In genomic region chr7:83976302-83976701, GRCh38 we compare ENCODE assay signal across 9 cellular contexts.
DNase-seq lines count a peak whose midpoint lies in the region; ATAC-seq, FAIRE-seq and TF ChIP-seq lines count a peak whose summit lies in the region.
"Had no signal": no experiment of that assay in that cellular context is flagged by ENCODE, and none has a peak within 500 bp of the region (broad histone marks: within the 10 kb centered on the region; RNA-seq: fewer than 3 reads in every experiment).

No MANE protein-coding gene starts in this region.

- H3K27ac ChIP-seq in K562 (ENCODE audit: extremely low read depth, low read depth, low read length) = no peak overlapping the region
- no peak overlapping the region for H3K27ac ChIP-seq in HepG2 (ENCODE audit: extremely low read length, insufficient read depth, low read length)

- H3K36me3 ChIP-seq in K562 (ENCODE audit: control insufficient read depth, insufficient read depth, low read length) (no peaks in the 10 kb centered on the region), HepG2 (replicated peaks in 1 of 2; ENCODE audit: control insufficient read depth in 1 of 2, insufficient read depth in 2 of 2, low read length in 2 of 2) (no peaks in the 10 kb centered on the region)

- POLR2A ChIA-PET in K562 (lab: Yijun Ruan, JAX) (no interaction called here), HepG2 (lab: Yijun Ruan, JAX) (no interaction called here)

- CTCF ChIA-PET in K562 (lab: Yijun Ruan, JAX; ENCODE audit: low intra/inter-chr PET ratio) = interaction anchor here (0.6 to 6.2 kb wide), 3 partner anchors 40 to 1872 kb away, joined by 3 to 88 read pairs (median 3); no protein-coding TSS in a partner anchor
- CTCF ChIA-PET in HepG2 (lab: Yijun Ruan, JAX; ENCODE audit: low intra/inter-chr PET ratio, low total read pairs) = interaction anchor here (2.2 to 2.4 kb wide), 2 partner anchors 212 to 1046 kb away, joined by 7 to 31 read pairs; no protein-coding TSS in a partner anchor

- H3K79me2 ChIP-seq in K562 (ENCODE audit: control insufficient read depth, insufficient read depth, low read length) = no peaks in the 10 kb centered on the region
- H3K79me2 ChIP-seq in HepG2 (ENCODE audit: insufficient read depth, low read length) = no peaks in the 10 kb centered on the region

- no peak overlapping the region for H2AFZ ChIP-seq in K562 (ENCODE audit: low read depth, low read length)
- no peak overlapping the region for H2AFZ ChIP-seq in HepG2 (ENCODE audit: low read length)

- H3K4me1 ChIP-seq in K562 (replicated peaks in 1 of 2; ENCODE audit: control insufficient read depth in 2 of 2, insufficient read depth in 2 of 2, low read length in 2 of 2) (no peaks in the 10 kb centered on the region), HepG2 (ENCODE audit: insufficient read depth, low read length) (no peaks in the 10 kb centered on the region)

- H3K4me1 Mint-ChIP-seq in stimulated activated effector memory CD8-positive, alpha-beta T cell treated with anti-CD3 and anti-CD28 coated beads, Interleukin-12 subunit alpha, Interleukin-12 subunit beta, amount 100 ng/mL, for 72 hours = no peaks in the 10 kb centered on the region
- H3K4me1 Mint-ChIP-seq: T-cell had no signal

- no peak for TF ChIP-seq EP300 in K562 (IDR thresholded peaks at IDR 0.05; ENCODE audit: low read length)
- no peak for TF ChIP-seq EP300 in HepG2 (IDR thresholded peaks at IDR 0.05; ENCODE audit: low read depth in 2 of 2, low read length in 2 of 2)
- TF ChIP-seq EP300 in HepG2 (CRISPR knock-in tag; IDR thresholded peaks at IDR 0.05; ENCODE audit: borderline replicate concordance) = no peak

- H3K27me3 ChIP-seq in K562 (ENCODE audit: control insufficient read depth in 2 of 2, insufficient read depth in 2 of 2, low read length in 2 of 2) (no peaks in the 10 kb centered on the region), HepG2 (ENCODE audit: control insufficient read depth in 1 of 2, insufficient read depth in 2 of 2, low read length in 2 of 2) (no peaks in the 10 kb centered on the region)

- peak; percentile 65 for DNase-seq in CD1c-positive myeloid dendritic cell (ENCODE audit: extremely low spot score)
- peak; percentile 1 for DNase-seq in NCI-H2029 treated with DMSO at 0.1 percent for 48 hours (lab: John Stamatoyannopoulos, UW)
- peak; percentile 16 to 48 (median 20) for DNase-seq in K562 (ENCODE audit: extremely low read depth in 1 of 4, low spot score in 3 of 4)
- DNase-seq in HepG2 (ENCODE audit: low spot score) = peak; percentile 22
- no peak for DNase-seq in stimulated activated effector memory CD8-positive, alpha-beta T cell treated with anti-CD3 and anti-CD28 coated beads, Interleukin-12 subunit alpha, Interleukin-12 subunit beta, amount 100 ng/mL, for 72 hours (ENCODE audit: low spot score in 2 of 2)
- DNase-seq in stimulated activated CD4-positive, alpha-beta T cell treated with anti-CD3 and anti-CD28 coated beads, Interleukin-1b, Interleukin-23, amount 100 ng/mL, for 48 hours = no peak

- in situ Hi-C loops in K562 (cut with MboI) (loop anchor here (5.0 kb wide), 1 partner anchor 1046 kb away; no protein-coding TSS in a partner anchor), HepG2 (cut with HindIII; ENCODE audit: extremely low pct_ligation_motif_present, low pct_unique_long_range_greater_than_20kb) (loop anchor here (5.0 to 10.0 kb wide), 3 partner anchors 211 to 1046 kb away; no protein-coding TSS in a partner anchor)

- H3K4me3 Mint-ChIP-seq in stimulated activated effector memory CD8-positive, alpha-beta T cell treated with anti-CD3 and anti-CD28 coated beads, Interleukin-12 subunit alpha, Interleukin-12 subunit beta, amount 100 ng/mL, for 72 hours = no peak overlapping the region
- H3K4me3 Mint-ChIP-seq: T-cell had no signal

- H4K20me1 ChIP-seq in K562 (replicated peaks; ENCODE audit: control insufficient read depth, insufficient read depth, low read length) (no peaks in the 10 kb centered on the region), HepG2 (ENCODE audit: insufficient read depth, low read length) (no peaks in the 10 kb centered on the region; the same call in 1 of the 2 replicates)

- H3K27ac Mint-ChIP-seq in stimulated activated effector memory CD8-positive, alpha-beta T cell treated with anti-CD3 and anti-CD28 coated beads, Interleukin-12 subunit alpha, Interleukin-12 subunit beta, amount 100 ng/mL, for 72 hours = no peak overlapping the region
- H3K27ac Mint-ChIP-seq: T-cell had no signal

- no peaks in the 10 kb centered on the region for H3K9me3 Mint-ChIP-seq in stimulated activated effector memory CD8-positive, alpha-beta T cell treated with anti-CD3 and anti-CD28 coated beads, Interleukin-12 subunit alpha, Interleukin-12 subunit beta, amount 100 ng/mL, for 72 hours
- H3K9me3 Mint-ChIP-seq: T-cell had no signal

- BruUV-seq in K562 (replicated peaks; lab: Mats Ljungman, UMichigan) (no TSS peak), HepG2 (replicated peaks; lab: Mats Ljungman, UMichigan) (no TSS peak)

- ATAC-seq in GM18519 (IDR thresholded peaks at IDR 0.05; ENCODE audit: low FRiP score, unreplicated experiment) = peak; percentile 81
- ATAC-seq in HG02885 (IDR thresholded peaks at IDR 0.05; ENCODE audit: poor library complexity, unreplicated experiment) = peak; percentile 92
- ATAC-seq in K562 = peak; percentile 74
- peak; percentile 70; the same call in 2 of the 3 replicates for ATAC-seq in HepG2
- ATAC-seq in stimulated activated effector memory CD8-positive, alpha-beta T cell treated with anti-CD3 and anti-CD28 coated beads, Interleukin-12 subunit alpha, Interleukin-12 subunit beta, amount 100 ng/mL, for 72 hours = no peak

- no peak for TF ChIP-seq POLR2A in K562 (conservative IDR thresholded peaks at IDR 0.05)
- no peak for TF ChIP-seq POLR2A in HepG2 (IDR thresholded peaks at IDR 0.05; ENCODE audit: insufficient read depth in 1 of 2, low read depth in 2 of 2, low read length in 2 of 2)

- TF ChIP-seq CTCF in K562 (IDR thresholded peaks at IDR 0.05 in 2 of 3, conservative IDR thresholded peaks at IDR 0.05 in 1 of 3; ENCODE audit: insufficient read depth in 2 of 3, low read depth in 1 of 3, low read length in 3 of 3) (peak; percentile 33 to 68 (median 33); a peak in 3 of 6 replicates), HepG2 (CRISPR knock-in tag; IDR thresholded peaks at IDR 0.05) (peak; percentile 72)

- intact Hi-C loops in K562 (cut with micrococcal nuclease) (loop anchor here (1.0 kb wide), 1 partner anchor 1047 kb away; no protein-coding TSS in a partner anchor), HepG2 (cut with micrococcal nuclease; ENCODE audit: unreplicated experiment) (loop anchor here (1.0 to 5.0 kb wide), 4 partner anchors 96 to 1047 kb away; no protein-coding TSS in a partner anchor)

- no peaks in the 10 kb centered on the region for H3K36me3 Mint-ChIP-seq in stimulated activated effector memory CD8-positive, alpha-beta T cell treated with anti-CD3 and anti-CD28 coated beads, Interleukin-12 subunit alpha, Interleukin-12 subunit beta, amount 100 ng/mL, for 72 hours
- H3K36me3 Mint-ChIP-seq: T-cell had no signal

- FAIRE-seq in K562 (lab: Jason Lieb, UNC) (no peak), HepG2 (lab: Jason Lieb, UNC) (no peak)

- H3K4me2 ChIP-seq in K562 (ENCODE audit: insufficient read depth, low read length) (no peak overlapping the region), HepG2 (ENCODE audit: low read depth, low read length) (no peak overlapping the region)

- H3K4me3 ChIP-seq in K562 (no peak overlapping the region), HepG2 (replicated peaks in 1 of 3; ENCODE audit: insufficient read depth in 1 of 3, low read depth in 2 of 3, low read length in 3 of 3) (no peak overlapping the region)

- TF ChIP-seq RAD21 in K562 (CRISPR knock-in tag; conservative IDR thresholded peaks at IDR 0.05 in 1 of 2, IDR thresholded peaks at IDR 0.05 in 1 of 2) (peak; percentile 93), HepG2 (CRISPR knock-in tag; IDR thresholded peaks at IDR 0.05) (peak; percentile 71)

- H3K9ac ChIP-seq in K562 (ENCODE audit: insufficient read depth in 1 of 2, low read depth in 2 of 2, low read length in 2 of 2) (no peak overlapping the region), HepG2 (ENCODE audit: insufficient read depth, low read depth, low read length) (no peak overlapping the region)

- H3K9me3 ChIP-seq in K562 (replicated peaks; ENCODE audit: control insufficient read depth, insufficient read depth, low read depth, low read length) = no peaks in the 10 kb centered on the region
- H3K9me3 ChIP-seq in HepG2 (ENCODE audit: low read length) = no peaks in the 10 kb centered on the region

- H3K9me1 ChIP-seq in K562 (ENCODE audit: control insufficient read depth, insufficient read depth, low read length) = no peaks in the 10 kb centered on the region

TF ChIP-seq in K562, 482 proteins besides CTCF, POLR2A, EP300 and RAD21 (continues in another document):
- TF ChIP-seq SMC3 (conservative IDR thresholded peaks at IDR 0.05; ENCODE audit: insufficient read depth, low read depth, low read length) (peak; percentile 49), DEAF1 (CRISPR knock-in tag; IDR thresholded peaks at IDR 0.05) (peak; percentile 70; the same call in 1 of the 2 replicates)

TF ChIP-seq in HepG2, 621 proteins besides CTCF, POLR2A, EP300 and RAD21 (continues in another document):
- TF ChIP-seq MIXL1 (CRISPR knock-in tag; IDR thresholded peaks at IDR 0.05) (peak; percentile 76), STAG1 (CRISPR knock-in tag; IDR thresholded peaks at IDR 0.05) (peak; percentile 93), KDM2A (CRISPR knock-in tag; IDR thresholded peaks at IDR 0.05; ENCODE audit: borderline replicate concordance, low read depth) (no peak), ZBTB38 (CRISPR knock-in tag; IDR thresholded peaks at IDR 0.05) (no peak), ELF3 (CRISPR knock-in tag; IDR thresholded peaks at IDR 0.05) (0 out of 2 replicates have a peak, but pooled peaks have one; percentile 33), ZNF232 (CRISPR knock-in tag; IDR thresholded peaks at IDR 0.05; ENCODE audit: borderline replicate concordance) (no peak), JUNB (CRISPR knock-in tag; IDR thresholded peaks at IDR 0.05; ENCODE audit: borderline replicate concordance) (no peak), SMC3 (IDR thresholded peaks at IDR 0.05; ENCODE audit: low read length) (peak; percentile 86), RORA (CRISPR knock-in tag; IDR thresholded peaks at IDR 0.05) (no peak), ZNF766 (CRISPR knock-in tag; IDR thresholded peaks at IDR 0.05; ENCODE audit: borderline replicate concordance) (no peak), RBM22 (optimal IDR thresholded peaks at IDR 0.05; ENCODE audit: low read length) (no peak)

Comparison
In these comparisons a context has a peak if more than half of its experiments do, and no peak if none do; other contexts are left out.
1. DNase-seq: peak in CD1c-positive myeloid dendritic cell (single experiment), NCI-H2029 treated with DMSO at 0.1 percent for 48 hours (single experiment), K562 (4 of 4) and HepG2 (single experiment); none in stimulated activated effector memory CD8-positive, alpha-beta T cell treated with anti-CD3 and anti-CD28 coated beads, Interleukin-12 subunit alpha, Interleukin-12 subunit beta, amount 100 ng/mL, for 72 hours (0 of 2) and stimulated activated CD4-positive, alpha-beta T cell treated with anti-CD3 and anti-CD28 coated beads, Interleukin-1b, Interleukin-23, amount 100 ng/mL, for 48 hours (single experiment).